In genomic region chr11:72350752-72351151, GRCh38 we compare ENCODE assay signal across 18 cellular contexts.
DNase-seq lines count a peak whose midpoint lies in the region; ATAC-seq and TF ChIP-seq lines count a peak whose summit lies in the region.
"Had no signal": no experiment of that assay in that cellular context is flagged by ENCODE, and none has a peak within 500 bp of the region (broad histone marks: within the 10 kb centered on the region; RNA-seq: fewer than 3 reads in every experiment).

No MANE protein-coding gene starts in this region.

- DNase-seq in EH (ENCODE audit: low read depth) (peak; percentile 52), NOMO-1 treated with DMSO at 0.1 percent for 48 hours (lab: John Stamatoyannopoulos, UW; ENCODE audit: unreplicated experiment) (peak; percentile 61), WERI-Rb-1 (no peak), glutamatergic neuron (no peak), MG63 (no peak), cerebellum (ENCODE audit: low spot score) (no peak)
- DNase-seq: CD4-positive, CD25-positive, alpha-beta regulatory T cell; DMS79; GDM1; HCEC 1CT; NCI-H1092 treated with DMSO at 0.1 percent for 48 hours; NCI-H1694 treated with DMSO at 0.1 percent for 48 hours; NCI-H2171; NCI-H446 treated with DMSO at 0.1 percent for 48 hours; NCI-H774 had no signal

- H3K4me3 Mint-ChIP-seq in glutamatergic neuron (ENCODE audit: unreplicated experiment): no peak overlapping the region
- H3K4me3 Mint-ChIP-seq: CD4-positive, CD25-positive, alpha-beta regulatory T cell had no signal

- peak overlapping the region; percentile 85 for H3K27ac ChIP-seq in WERI-Rb-1
- H3K27ac ChIP-seq: A549, RWPE1 had no signal

- H3K4me3 ChIP-seq in WERI-Rb-1 (ENCODE audit: low read depth, low read length) (no peak overlapping the region), MG63 (no peak overlapping the region)
- H3K4me3 ChIP-seq: A549 had no signal

- no peak for ATAC-seq in HG03442 (IDR thresholded peaks at IDR 0.05; ENCODE audit: unreplicated experiment)
- ATAC-seq: A549 had no signal

- TF ChIP-seq CTCF in WERI-Rb-1 (IDR thresholded peaks at IDR 0.05; ENCODE audit: low read depth, low read length) (no peak), glutamatergic neuron (IDR thresholded peaks at IDR 0.05; ENCODE audit: partially characterized antibody, unreplicated experiment) (no peak)

- H3K27me3 ChIP-seq in WERI-Rb-1 (ENCODE audit: insufficient read depth, low read depth, severe bottlenecking): no peaks in the 10 kb centered on the region
- no peaks in the 10 kb centered on the region for H3K27me3 ChIP-seq in MG63

- H3K4me1 Mint-ChIP-seq in glutamatergic neuron (ENCODE audit: low read depth, unreplicated experiment): peaks cover 23% of the 10 kb centered on the region
- H3K4me1 Mint-ChIP-seq: CD4-positive, CD25-positive, alpha-beta regulatory T cell had no signal

- H3K9me3 ChIP-seq in WERI-Rb-1 (ENCODE audit: severe bottlenecking) (no peaks in the 10 kb centered on the region), MG63 (no peaks in the 10 kb centered on the region)
- H3K9me3 ChIP-seq: A549 had no signal

- H3K36me3 ChIP-seq in WERI-Rb-1 (no peaks in the 10 kb centered on the region), MG63 (no peaks in the 10 kb centered on the region; the same call in none of the 2 replicates)

- H3K9me3 Mint-ChIP-seq in glutamatergic neuron (ENCODE audit: unreplicated experiment): no peaks in the 10 kb centered on the region
- H3K9me3 Mint-ChIP-seq: CD4-positive, CD25-positive, alpha-beta regulatory T cell had no signal

- peak overlapping the region; percentile 23 for H3K27ac Mint-ChIP-seq in glutamatergic neuron (ENCODE audit: unreplicated experiment)
- H3K27ac Mint-ChIP-seq: CD4-positive, CD25-positive, alpha-beta regulatory T cell had no signal

- H3K36me3 Mint-ChIP-seq in glutamatergic neuron (ENCODE audit: unreplicated experiment): peaks cover 5% of the 10 kb centered on the region
- H3K36me3 Mint-ChIP-seq: CD4-positive, CD25-positive, alpha-beta regulatory T cell had no signal

- H3K27me3 Mint-ChIP-seq in glutamatergic neuron (ENCODE audit: unreplicated experiment): no peaks in the 10 kb centered on the region
- H3K27me3 Mint-ChIP-seq: CD4-positive, CD25-positive, alpha-beta regulatory T cell had no signal

Comparison
In these comparisons a context has a peak if more than half of its experiments do, and no peak if none do; other contexts are left out.
1. DNase-seq: peak in EH (single experiment) and NOMO-1 treated with DMSO at 0.1 percent for 48 hours (single experiment); none in WERI-Rb-1 (single experiment), glutamatergic neuron (single experiment), MG63 (single experiment) and cerebellum (single experiment).